In the genomic region with DNA sequence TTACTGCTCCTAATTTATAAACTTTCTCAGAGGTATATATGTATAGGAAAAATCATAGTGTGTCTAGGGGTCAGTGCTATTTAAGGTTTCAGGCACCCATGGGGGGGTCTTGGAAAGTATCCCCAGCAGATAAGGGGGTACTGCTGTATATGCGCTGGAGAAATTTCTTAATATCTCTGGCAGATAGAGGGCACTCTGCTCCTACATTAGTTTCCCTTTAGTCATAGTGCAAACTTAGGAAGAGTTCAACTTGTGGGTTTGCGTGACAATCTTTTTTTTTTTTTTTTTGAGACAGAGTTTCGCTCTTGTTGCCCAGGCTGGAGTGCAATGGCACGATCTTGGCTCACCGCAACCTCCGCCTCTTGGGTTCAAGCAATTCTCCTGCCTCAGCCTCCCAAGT, we compare ENCODE assay signal across 8 cellular contexts.
DNase-seq lines count a peak whose midpoint lies in the region; TF ChIP-seq lines count a peak whose summit lies in the region.
"Not testable (repeated sequence)": the region's sequence is repeated elsewhere in the genome, so short reads cannot be mapped to it uniquely, and the experiment has no call there.

No MANE protein-coding gene starts in this region.

- H3K4me1 ChIP-seq in left ventricle myocardium inferior, neural progenitor cell: not testable (repeated sequence)

- H4K20me1 ChIP-seq in neural progenitor cell (ENCODE audit: low read depth), result not testable (repeated sequence)

- peaks cover 57% of the 10 kb centered on the region for H3K27me3 Mint-ChIP-seq in MCF 10A (ENCODE audit: insufficient read depth, unreplicated experiment)
- not testable (repeated sequence) for H3K27me3 Mint-ChIP-seq in neural progenitor cell (ENCODE audit: insufficient read depth, low read depth)

- not testable (repeated sequence) for H3K27ac Mint-ChIP-seq in MCF 10A (ENCODE audit: low read depth, unreplicated experiment); neural progenitor cell

- H3K4me3 ChIP-seq in AG09309 (ENCODE audit: control insufficient read depth, low read depth, low read length); WERI-Rb-1 (ENCODE audit: low read depth, low read length); left ventricle myocardium inferior; neural progenitor cell: not testable (repeated sequence)

- TF ChIP-seq CTCF in AG09309 (IDR thresholded peaks at IDR 0.05; ENCODE audit: control insufficient read depth, insufficient read depth, low read depth, low read length, missing control alignments), result peak; percentile 23
- TF ChIP-seq CTCF in GM10248 (IDR thresholded peaks at IDR 0.05; ENCODE audit: control extremely low read depth, extremely low read depth, low read depth, missing control alignments), result peak; percentile 41
- peak; percentile 53 for TF ChIP-seq CTCF in WERI-Rb-1 (IDR thresholded peaks at IDR 0.05; ENCODE audit: low read depth, low read length)
- TF ChIP-seq CTCF in MCF 10A (IDR thresholded peaks at IDR 0.05; ENCODE audit: unreplicated experiment), result peak; percentile 44
- TF ChIP-seq CTCF in left ventricle myocardium inferior (IDR thresholded peaks at IDR 0.05; ENCODE audit: borderline replicate concordance), result peak; percentile 56
- peak; percentile 56 for TF ChIP-seq CTCF in neural progenitor cell (IDR thresholded peaks at IDR 0.05)

- not testable (repeated sequence) for DNase-seq in AG09309 (ENCODE audit: low read depth); GM10248 (ENCODE audit: extremely low spot score); WERI-Rb-1; left ventricle myocardium inferior; neural progenitor cell (ENCODE audit: low spot score)
- DNase-seq in M059J (ENCODE audit: low read depth) (peak; percentile 44), NOMO-1 treated with DMSO at 0.1 percent for 48 hours (lab: John Stamatoyannopoulos, UW; ENCODE audit: unreplicated experiment) (peak; percentile 77), MCF 10A (ENCODE audit: unreplicated experiment) (peak; percentile 49)

- H3K36me3 Mint-ChIP-seq in MCF 10A (ENCODE audit: insufficient read depth, unreplicated experiment); neural progenitor cell: not testable (repeated sequence)

- not testable (repeated sequence) for H3K4me1 Mint-ChIP-seq in MCF 10A (ENCODE audit: insufficient read depth, unreplicated experiment)
- H3K4me1 Mint-ChIP-seq in neural progenitor cell, result peaks cover 11% of the 10 kb centered on the region

- H3K27me3 ChIP-seq in WERI-Rb-1 (ENCODE audit: insufficient read depth, low read depth, severe bottlenecking), result not testable (repeated sequence)
- peaks cover 87% of the 10 kb centered on the region for H3K27me3 ChIP-seq in left ventricle myocardium inferior (ENCODE audit: low read depth)
- peaks cover 42% of the 10 kb centered on the region for H3K27me3 ChIP-seq in neural progenitor cell

- POLR2A ChIA-PET in GM10248 (lab: Yijun Ruan, JAX), result not testable (repeated sequence)
- POLR2A ChIA-PET in MCF 10A (lab: Yijun Ruan, JAX), result interaction anchor here (1.4 kb wide), 1 partner anchor 131 kb away, joined by 3 read pairs; no protein-coding TSS in a partner anchor

- not testable (repeated sequence) for H3K27ac ChIP-seq in WERI-Rb-1; left ventricle myocardium inferior (replicated peaks); neural progenitor cell

- not testable (repeated sequence) for H2AFZ ChIP-seq in neural progenitor cell (replicated peaks)

- not testable (repeated sequence) for H3K4me3 Mint-ChIP-seq in MCF 10A (ENCODE audit: unreplicated experiment); neural progenitor cell

- H3K36me3 ChIP-seq in WERI-Rb-1, left ventricle myocardium inferior, neural progenitor cell: not testable (repeated sequence)

- not testable (repeated sequence) for H3K79me2 ChIP-seq in neural progenitor cell (ENCODE audit: low read depth)

- BruUV-seq in MCF 10A (replicated peaks; lab: Mats Ljungman, UMichigan), result not testable (repeated sequence)

- intact Hi-C loops in MCF 10A (cut with micrococcal nuclease), result loop anchor here (1.0 to 10.0 kb wide), 3 partner anchors 130 to 292 kb away; no protein-coding TSS in a partner anchor
- intact Hi-C loops in left ventricle myocardium inferior (cut with micrococcal nuclease), result not testable (repeated sequence)

- not testable (repeated sequence) for H3K9ac ChIP-seq in neural progenitor cell

- not testable (repeated sequence) for H3K9me3 Mint-ChIP-seq in MCF 10A (ENCODE audit: unreplicated experiment); neural progenitor cell

- H3F3A ChIP-seq in neural progenitor cell (ENCODE audit: low read depth), result peaks cover 12% of the 10 kb centered on the region

- H3K9me3 ChIP-seq in WERI-Rb-1 (ENCODE audit: severe bottlenecking); left ventricle myocardium inferior (replicated peaks); neural progenitor cell (ENCODE audit: low read depth): not testable (repeated sequence)

- not testable (repeated sequence) for H3K4me2 ChIP-seq in neural progenitor cell

- CTCF ChIA-PET in GM10248 (lab: Yijun Ruan, JAX), result interaction anchor here (1.0 to 2.9 kb wide), 3 partner anchors 10 to 930 kb away, joined by 3 to 11 read pairs (median 10); no protein-coding TSS in a partner anchor
- CTCF ChIA-PET in MCF 10A (lab: Yijun Ruan, JAX), result interaction anchor here (0.7 to 2.9 kb wide), 18 partner anchors 8 to 1834 kb away, joined by 3 to 16 read pairs (median 4); a partner anchor contains a TSS
